ENCODE assay signal across 8 cellular contexts in the genomic region with DNA sequence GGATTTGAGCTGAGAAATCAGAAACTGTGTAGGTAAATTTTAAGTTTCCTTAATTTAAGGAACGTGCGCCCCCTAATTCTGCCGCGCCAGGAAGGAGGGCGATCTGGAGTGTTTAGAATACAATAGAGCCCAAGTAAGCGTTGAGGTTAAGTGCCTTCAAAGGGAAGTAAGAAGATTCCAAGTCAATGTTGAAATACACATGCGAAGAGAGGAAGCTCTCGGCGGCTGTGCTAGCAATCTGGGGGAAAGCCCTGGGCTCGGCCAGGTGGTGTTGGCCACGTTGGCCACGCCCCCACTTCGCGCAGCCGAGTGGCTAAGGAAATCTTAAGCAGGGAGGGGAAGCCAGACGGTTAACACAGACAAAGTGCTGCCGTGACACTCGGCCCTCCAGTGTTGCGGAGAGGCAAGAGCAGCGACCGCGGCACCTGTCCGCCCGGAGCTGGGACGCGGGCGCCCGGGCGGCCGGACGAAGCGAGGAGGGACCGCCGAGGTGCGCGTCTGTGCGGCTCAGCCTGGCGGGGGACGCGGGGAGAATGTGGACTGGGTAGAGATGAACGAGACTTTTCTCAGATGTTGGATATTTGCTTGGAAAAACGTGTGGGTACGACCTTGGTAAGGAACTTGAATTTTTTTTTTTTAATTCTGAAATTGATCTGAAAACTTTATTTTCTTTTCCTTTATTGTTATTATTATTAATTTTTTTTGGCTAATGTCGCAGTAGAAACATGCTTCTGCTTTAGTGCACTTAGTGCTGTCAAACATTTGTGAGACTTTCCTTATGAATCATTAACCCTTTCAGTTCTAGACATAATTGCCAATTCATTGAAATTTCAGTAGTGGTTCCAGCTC.
DNase-seq lines count a peak whose midpoint lies in the region; ATAC-seq and TF ChIP-seq lines count a peak whose summit lies in the region.

TSS of gene PRDM1 (plus strand) at position 353 of the 849 bp plus-strand sequence. CDS start at position 571, 218 bp downstream.

- H3K4me1 ChIP-seq in iPS-18a (ENCODE audit: control insufficient read depth, low read depth, low read length), result peaks cover 34% of the 10 kb centered on the region

- peaks cover 35% of the 10 kb centered on the region for H3K27me3 ChIP-seq in iPS-18a (ENCODE audit: control insufficient read depth, insufficient read depth, low read length)

- H3K4me3 ChIP-seq in astrocyte of the spinal cord (ENCODE audit: low read depth, low read length), result peak within 1 kb of the TSS; percentile 67
- peak within 1 kb of the TSS; percentile 87 for H3K4me3 ChIP-seq in iPS-18a (ENCODE audit: low read length)
- peak within 1 kb of the TSS; percentile 44 to 73 (median 59) for H3K4me3 ChIP-seq in skin epidermis

- in situ Hi-C loops in astrocyte of the spinal cord (cut with HindIII; ENCODE audit: low sequenced_read_pairs), result no loop called here

- H3K36me3 ChIP-seq in iPS-18a (ENCODE audit: control insufficient read depth, low read depth, low read length), result no peaks in the 10 kb centered on the region

- H3K27ac ChIP-seq in iPS-18a (ENCODE audit: low read length) (no peak within 1 kb of the TSS), skin epidermis (peak within 1 kb of the TSS; percentile 32 to 93 (median 83))

- TF ChIP-seq CTCF in astrocyte of the spinal cord (IDR thresholded peaks at IDR 0.05; ENCODE audit: low read depth, low read length), result peak; percentile 7

- peak within 1 kb of the TSS; percentile 37 for H3K9ac ChIP-seq in iPS-18a (ENCODE audit: low read length)

- no peaks in the 10 kb centered on the region for H3K9me3 ChIP-seq in iPS-18a (ENCODE audit: control insufficient read depth, low read depth, low read length)

- DNase-seq in NCI-H146 (lab: John Stamatoyannopoulos, UW), result peak; percentile 74
- DNase-seq in T-helper 9 cell, result peak; percentile 76
- peak; percentile 62 for DNase-seq in astrocyte of the spinal cord (ENCODE audit: low read depth, low spot score)
- no peak for DNase-seq in NCI-H446 (lab: John Stamatoyannopoulos, UW)

- ATAC-seq in GM18498 (IDR thresholded peaks at IDR 0.05; ENCODE audit: unreplicated experiment), result peak; percentile 73
- peak; percentile 65 for ATAC-seq in HG02840 (IDR thresholded peaks at IDR 0.05; ENCODE audit: low FRiP score, unreplicated experiment)

Comparison
In these comparisons a context has a peak if more than half of its experiments do, and no peak if none do; other contexts are left out.
1. DNase-seq: peak in NCI-H146 (single experiment), T-helper 9 cell (single experiment) and astrocyte of the spinal cord (single experiment); none in NCI-H446 (0 of 2).
2. Peak in every context shown above with its lines, with median percentiles within 50 percentile points of each other: H3K4me3 ChIP-seq.